ENCODE assay signal across 11 cellular contexts in the genomic region with DNA sequence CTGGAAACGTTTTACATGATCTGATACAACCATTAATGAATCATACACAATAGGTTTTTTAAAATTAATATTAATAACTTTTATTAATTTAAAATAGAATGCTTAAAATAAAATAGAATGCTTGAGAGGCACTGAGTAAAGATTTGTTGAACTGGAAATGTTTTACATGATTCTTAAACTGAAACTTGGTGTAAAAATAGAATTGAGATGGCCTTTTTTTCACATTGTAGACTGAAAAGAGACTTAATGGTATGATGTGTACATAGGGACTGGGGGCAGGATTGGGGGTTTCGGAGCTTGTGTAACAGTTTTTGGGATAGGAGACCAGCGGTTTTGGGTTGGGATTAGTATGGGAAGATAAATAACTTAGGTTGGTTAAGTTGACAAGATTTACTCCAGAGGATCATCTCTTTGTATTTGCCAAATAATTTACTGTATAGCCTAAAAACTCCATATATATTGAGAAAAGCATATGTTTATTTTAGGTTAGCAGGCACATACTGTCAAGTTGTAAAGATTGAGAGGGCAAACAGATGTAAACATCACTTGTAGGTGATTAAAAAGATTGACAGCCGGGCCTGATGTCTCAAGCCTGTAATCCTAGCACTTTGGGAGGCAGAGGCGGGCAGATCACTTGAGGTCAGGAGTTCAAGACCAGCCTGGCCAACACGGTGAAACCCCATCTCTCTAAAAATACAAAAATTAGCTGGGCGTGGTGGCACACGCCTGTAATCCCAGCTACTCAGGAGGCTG. TPM values are rescaled to one million over a fixed set of nuclear protein-coding genes. Genes with fewer than 3 reads are reported as not detected.
DNase-seq lines count a peak whose midpoint lies in the region; ATAC-seq and TF ChIP-seq lines count a peak whose summit lies in the region.
"Had no signal": no experiment of that assay in that cellular context is flagged by ENCODE, and none has a peak within 500 bp of the region (broad histone marks: within the 10 kb centered on the region; RNA-seq: fewer than 3 reads in every experiment).

No MANE protein-coding gene starts in this region.

- H3K36me3 Mint-ChIP-seq in CD4-positive, CD25-positive, alpha-beta regulatory T cell = peaks cover 6% of the 10 kb centered on the region
- peaks cover 8% of the 10 kb centered on the region for H3K36me3 Mint-ChIP-seq in activated CD8-positive, alpha-beta T cell treated with anti-CD3 and anti-CD28 coated beads, Interleukin-2, amount 10 ng/mL, durations not matched to agents 7 days and 5 days (ENCODE audit: low read depth)
- peaks cover 0 to 1% (median 0%) of the 10 kb centered on the region in 5 donors for H3K36me3 Mint-ChIP-seq in naive thymus-derived CD4-positive, alpha-beta T cell

- peaks cover 27% of the 10 kb centered on the region for H3K4me1 ChIP-seq in CD4-positive, CD25-positive, alpha-beta regulatory T cell (ENCODE audit: control insufficient read depth, insufficient read depth, low read length, poor library complexity, severe bottlenecking)
- H3K4me1 ChIP-seq in naive thymus-derived CD4-positive, alpha-beta T cell (ENCODE audit: control insufficient read depth in 2 of 2, insufficient read depth in 2 of 2, low read length in 2 of 2) = peaks cover 17 to 22% of the 10 kb centered on the region in 2 donors

- intact Hi-C loops in naive thymus-derived CD4-positive, alpha-beta T cell (cut with micrococcal nuclease) = loop anchor here (5.0 to 10.0 kb wide), 2 partner anchors 153 to 390 kb away; a partner anchor contains a TSS

- H3K4me3 Mint-ChIP-seq in CD4-positive, CD25-positive, alpha-beta regulatory T cell = peak overlapping the region; percentile 94 to 98 (median 95)
- peak overlapping the region; percentile 97 for H3K4me3 Mint-ChIP-seq in activated CD8-positive, alpha-beta T cell treated with anti-CD3 and anti-CD28 coated beads, Interleukin-2, amount 10 ng/mL, durations not matched to agents 7 days and 5 days
- peak overlapping the region; percentile 51 to 98 (median 94) for H3K4me3 Mint-ChIP-seq in naive thymus-derived CD4-positive, alpha-beta T cell

- H3K9me3 ChIP-seq in CD4-positive, CD25-positive, alpha-beta regulatory T cell (ENCODE audit: control insufficient read depth in 2 of 2, low read length in 2 of 2) = no peaks in the 10 kb centered on the region
- no peaks in the 10 kb centered on the region for H3K9me3 ChIP-seq in naive thymus-derived CD4-positive, alpha-beta T cell (ENCODE audit: control insufficient read depth in 2 of 3, low read length in 3 of 3)

- CTCF ChIA-PET in activated CD8-positive, alpha-beta T cell treated with anti-CD3 and anti-CD28 coated beads, Interleukin-2, amount 10 ng/mL, durations not matched to agents 7 days and 5 days (lab: Charles Lee) = no interaction called here
- CTCF ChIA-PET in naive thymus-derived CD4-positive, alpha-beta T cell (lab: Charles Lee) = no interaction called here

- no peaks in the 10 kb centered on the region for H3K9me3 Mint-ChIP-seq in CD4-positive, CD25-positive, alpha-beta regulatory T cell
- H3K9me3 Mint-ChIP-seq in activated CD8-positive, alpha-beta T cell treated with anti-CD3 and anti-CD28 coated beads, Interleukin-2, amount 10 ng/mL, durations not matched to agents 7 days and 5 days (ENCODE audit: insufficient read depth) = no peaks in the 10 kb centered on the region
- H3K9me3 Mint-ChIP-seq in naive thymus-derived CD4-positive, alpha-beta T cell = no peaks in the 10 kb centered on the region

- peaks cover 5% of the 10 kb centered on the region for H3K27me3 Mint-ChIP-seq in CD4-positive, CD25-positive, alpha-beta regulatory T cell
- H3K27me3 Mint-ChIP-seq in activated CD8-positive, alpha-beta T cell treated with anti-CD3 and anti-CD28 coated beads, Interleukin-2, amount 10 ng/mL, durations not matched to agents 7 days and 5 days (ENCODE audit: low read depth) = no peaks in the 10 kb centered on the region
- H3K27me3 Mint-ChIP-seq in naive thymus-derived CD4-positive, alpha-beta T cell = no peaks in the 10 kb centered on the region

- ATAC-seq in CD4-positive, CD25-positive, alpha-beta regulatory T cell (ENCODE audit: low read depth in 2 of 2) = no peak
- no peak for ATAC-seq in activated CD8-positive, alpha-beta T cell treated with anti-CD3 and anti-CD28 coated beads, Interleukin-2, amount 10 ng/mL, durations not matched to agents 7 days and 5 days
- ATAC-seq in naive thymus-derived CD4-positive, alpha-beta T cell = no peak
- ATAC-seq in GM19463 (IDR thresholded peaks at IDR 0.05; ENCODE audit: unreplicated experiment) = no peak

- no peaks in the 10 kb centered on the region for H3K27me3 ChIP-seq in CD4-positive, CD25-positive, alpha-beta regulatory T cell (ENCODE audit: control insufficient read depth, insufficient read depth, low read length)
- H3K27me3 ChIP-seq in naive thymus-derived CD4-positive, alpha-beta T cell (ENCODE audit: control insufficient read depth in 2 of 2, insufficient read depth in 2 of 2, low read length in 2 of 2) = no peaks in the 10 kb centered on the region

- TF ChIP-seq CTCF in GM10266 (IDR thresholded peaks at IDR 0.05; ENCODE audit: control insufficient read depth, insufficient read depth, low read depth, missing control alignments) = no peak
- no peak for TF ChIP-seq CTCF in GM13977 (IDR thresholded peaks at IDR 0.05; ENCODE audit: extremely low read depth, insufficient read depth, missing control alignments)

- in situ Hi-C loops in GM13977 (cut with MboI; ENCODE audit: low pct_unique_long_range_greater_than_20kb, low sequenced_read_pairs, unreplicated experiment) = no loop called here

- DNase-seq in CD4-positive, CD25-positive, alpha-beta regulatory T cell = no peak
- DNase-seq in GM10266 (ENCODE audit: extremely low spot score) (peak; percentile 20), retina (no peak), GM13977 (ENCODE audit: low spot score) (no peak), NCI-H1048 (lab: John Stamatoyannopoulos, UW) (no peak)
- DNase-seq in activated CD8-positive, alpha-beta T cell treated with anti-CD3 and anti-CD28 coated beads, Interleukin-2, amount 10 ng/mL, durations not matched to agents 7 days and 5 days = no peak
- no peak for DNase-seq in naive thymus-derived CD4-positive, alpha-beta T cell
- DNase-seq: Calu3, NCI-H446, SHP77 had no signal

- POLR2A ChIA-PET in activated CD8-positive, alpha-beta T cell treated with anti-CD3 and anti-CD28 coated beads, Interleukin-2, amount 10 ng/mL, durations not matched to agents 7 days and 5 days (lab: Charles Lee) = no interaction called here
- POLR2A ChIA-PET in naive thymus-derived CD4-positive, alpha-beta T cell (lab: Charles Lee) = interaction anchor here (1.5 kb wide), 1 partner anchor 68 kb away, joined by 3 read pairs; no protein-coding TSS in a partner anchor

- H3K27ac Mint-ChIP-seq in CD4-positive, CD25-positive, alpha-beta regulatory T cell = peak overlapping the region; percentile 54 to 65 (median 65)
- peak overlapping the region; percentile 97 for H3K27ac Mint-ChIP-seq in activated CD8-positive, alpha-beta T cell treated with anti-CD3 and anti-CD28 coated beads, Interleukin-2, amount 10 ng/mL, durations not matched to agents 7 days and 5 days
- peak overlapping the region; percentile 37 to 99 (median 79) for H3K27ac Mint-ChIP-seq in naive thymus-derived CD4-positive, alpha-beta T cell

- no peaks in the 10 kb centered on the region for H3K36me3 ChIP-seq in CD4-positive, CD25-positive, alpha-beta regulatory T cell (ENCODE audit: control insufficient read depth, insufficient read depth, low read length)
- no peaks in the 10 kb centered on the region for H3K36me3 ChIP-seq in naive thymus-derived CD4-positive, alpha-beta T cell (ENCODE audit: control insufficient read depth in 2 of 3, insufficient read depth in 3 of 3, low read length in 3 of 3)

- H3K4me1 Mint-ChIP-seq in CD4-positive, CD25-positive, alpha-beta regulatory T cell = peaks cover 24 to 44% (median 37%) of the 10 kb centered on the region in 4 donors
- peaks cover 48% of the 10 kb centered on the region for H3K4me1 Mint-ChIP-seq in activated CD8-positive, alpha-beta T cell treated with anti-CD3 and anti-CD28 coated beads, Interleukin-2, amount 10 ng/mL, durations not matched to agents 7 days and 5 days (ENCODE audit: low read depth)
- peaks cover 24 to 47% (median 42%) of the 10 kb centered on the region in 7 donors for H3K4me1 Mint-ChIP-seq in naive thymus-derived CD4-positive, alpha-beta T cell

- H3K27ac ChIP-seq in CD4-positive, CD25-positive, alpha-beta regulatory T cell (ENCODE audit: insufficient read depth, low read length, poor library complexity, severe bottlenecking) = no peak overlapping the region
- no peak overlapping the region for H3K27ac ChIP-seq in naive thymus-derived CD4-positive, alpha-beta T cell (ENCODE audit: low read depth, low read length)

- H3K4me3 ChIP-seq in CD4-positive, CD25-positive, alpha-beta regulatory T cell (ENCODE audit: low read depth, low read length) = no peak overlapping the region
- H3K4me3 ChIP-seq in naive thymus-derived CD4-positive, alpha-beta T cell (ENCODE audit: low read length) = no peak overlapping the region

RNA-seq across cellular contexts. Expression of a gene that starts 2.0 kb away (rescaled TPM):
- total RNA-seq in CD4-positive, CD25-positive, alpha-beta regulatory T cell = 93.2 TPM
- polyA plus RNA-seq in CD4-positive, CD25-positive, alpha-beta regulatory T cell = 10 to 100 TPM; 76.8 to 89.0 (median 79.9) TPM
- 10 to 100 TPM; 49.7 to 50.2 TPM for total RNA-seq in activated CD8-positive, alpha-beta T cell treated with anti-CD3 and anti-CD28 coated beads, Interleukin-2, amount 10 ng/mL, durations not matched to agents 7 days and 5 days
- total RNA-seq in naive thymus-derived CD4-positive, alpha-beta T cell = 10 to 100 TPM; 44.8 to 79.7 (median 51.1) TPM
- polyA plus RNA-seq in naive thymus-derived CD4-positive, alpha-beta T cell = 10 to 100 TPM; 66.3 to 69.8 TPM

RNA-seq across cellular contexts. Expression of a gene that starts 33.0 kb away (rescaled TPM):
- 1.1 TPM for total RNA-seq in CD4-positive, CD25-positive, alpha-beta regulatory T cell
- 1 to 10 TPM in 3 of 4 donors, under 1 TPM in 1; 0.98 to 2.8 (median 1.3) TPM for polyA plus RNA-seq in CD4-positive, CD25-positive, alpha-beta regulatory T cell
- total RNA-seq in activated CD8-positive, alpha-beta T cell treated with anti-CD3 and anti-CD28 coated beads, Interleukin-2, amount 10 ng/mL, durations not matched to agents 7 days and 5 days = 1 to 10 TPM; 1.4 to 1.8 TPM
- 1 to 10 TPM; 1.2 to 7.9 (median 1.8) TPM for total RNA-seq in naive thymus-derived CD4-positive, alpha-beta T cell
- polyA plus RNA-seq in naive thymus-derived CD4-positive, alpha-beta T cell = 1 to 10 TPM; 3.4 to 6.5 TPM
